In the genomic region with DNA sequence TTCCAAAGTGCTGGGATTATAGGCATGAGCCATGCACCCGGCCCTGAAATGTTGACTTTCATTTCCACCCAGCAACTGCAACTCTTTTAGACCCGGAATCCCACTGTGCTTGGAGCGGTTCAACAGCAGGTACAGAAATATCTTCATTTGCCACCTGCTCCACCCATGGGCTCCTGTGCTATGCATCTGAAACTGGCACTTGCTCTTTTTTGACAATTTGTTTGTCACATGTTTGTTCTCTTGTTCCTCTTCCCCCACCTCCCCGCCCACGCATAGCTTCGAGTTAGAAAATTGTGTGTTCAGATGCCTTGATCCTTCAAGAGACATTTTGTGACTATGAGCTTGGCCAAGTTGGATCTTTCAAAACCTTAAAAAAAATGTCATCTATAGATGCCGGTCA, we compare ENCODE assay signal across 11 cellular contexts. TPM values are rescaled to one million over a fixed set of nuclear protein-coding genes. Genes with fewer than 3 reads are reported as not detected.
DNase-seq lines count a peak whose midpoint lies in the region; ATAC-seq and TF ChIP-seq lines count a peak whose summit lies in the region.
"Had no signal": no experiment of that assay in that cellular context is flagged by ENCODE, and none has a peak within 500 bp of the region (broad histone marks: within the 10 kb centered on the region; RNA-seq: fewer than 3 reads in every experiment).

No MANE protein-coding gene starts in this region.

- H3K4me1 Mint-ChIP-seq in CD8-positive, alpha-beta memory T cell, result peaks cover 50 to 69% (median 51%) of the 10 kb centered on the region in 3 donors

- H3K27me3 Mint-ChIP-seq in CD8-positive, alpha-beta memory T cell, result peaks cover 0 to 3% of the 10 kb centered on the region in 2 donors

- POLR2A ChIA-PET in CD8-positive, alpha-beta memory T cell (lab: Charles Lee), result interaction anchor here (0.6 to 0.7 kb wide), 2 partner anchors 202 to 577 kb away, joined by 3 read pairs; no protein-coding TSS in a partner anchor

- peaks cover 32% of the 10 kb centered on the region for H3K4me1 ChIP-seq in CD8-positive, alpha-beta memory T cell (ENCODE audit: insufficient read depth, low read length)
- H3K4me1 ChIP-seq in mucosa of descending colon (ENCODE audit: low read depth), result peaks cover 15% of the 10 kb centered on the region

- H3K9me3 Mint-ChIP-seq in CD8-positive, alpha-beta memory T cell, result no peaks in the 10 kb centered on the region

- TF ChIP-seq CTCF in SU-DHL-6 (IDR thresholded peaks at IDR 0.05; ENCODE audit: insufficient read depth, low read length, poor library complexity, severe bottlenecking) (no peak), mucosa of descending colon (IDR thresholded peaks at IDR 0.05) (no peak)

- no peak overlapping the region for H3K4me3 ChIP-seq in CD8-positive, alpha-beta memory T cell (ENCODE audit: low read length)
- H3K4me3 ChIP-seq in SU-DHL-6 (ENCODE audit: insufficient read depth, low read length, poor library complexity, severe bottlenecking), result peak overlapping the region; percentile 37
- H3K4me3 ChIP-seq in mucosa of descending colon, result no peak overlapping the region

- CTCF ChIA-PET in CD8-positive, alpha-beta memory T cell (lab: Charles Lee), result interaction anchor here (1.4 to 7.5 kb wide), 5 partner anchors 10 to 226 kb away, joined by 3 to 56 read pairs (median 34); partner anchors contain the start of gene NIPAL3

- peak overlapping the region; percentile 55 to 84 (median 70) for H3K27ac Mint-ChIP-seq in CD8-positive, alpha-beta memory T cell

- no peaks in the 10 kb centered on the region for H3K36me3 ChIP-seq in CD8-positive, alpha-beta memory T cell (ENCODE audit: insufficient read depth, low read length)
- peaks cover 5% of the 10 kb centered on the region; the same call in 1 of the 2 replicates for H3K36me3 ChIP-seq in SU-DHL-6 (ENCODE audit: low read length)
- no peaks in the 10 kb centered on the region for H3K36me3 ChIP-seq in mucosa of descending colon (ENCODE audit: low read depth)

- H3K36me3 Mint-ChIP-seq in CD8-positive, alpha-beta memory T cell, result peaks cover 0 to 3% (median 0%) of the 10 kb centered on the region in 3 donors

- H3K27me3 ChIP-seq in CD8-positive, alpha-beta memory T cell (ENCODE audit: insufficient read depth, low read length, poor library complexity, severe bottlenecking), result no peaks in the 10 kb centered on the region
- no peaks in the 10 kb centered on the region for H3K27me3 ChIP-seq in SU-DHL-6 (ENCODE audit: low read length)

- H3K4me3 Mint-ChIP-seq in CD8-positive, alpha-beta memory T cell, result peak overlapping the region; percentile 32 to 92 (median 68)

- intact Hi-C loops in mucosa of descending colon (cut with DNase I, micrococcal nuclease), result no loop called here

- H3K27ac ChIP-seq in CD8-positive, alpha-beta memory T cell (ENCODE audit: low read depth, low read length), result no peak overlapping the region
- H3K27ac ChIP-seq in SU-DHL-6 (ENCODE audit: low read depth, low read length), result peak overlapping the region; percentile 100

- DNase-seq in CD8-positive, alpha-beta memory T cell, result peak in 3 of 5 donors; percentile 2 to 12 (median 9)
- DNase-seq in GM19240 (ENCODE audit: insufficient read length, low spot score) (peak; percentile 44), mucosa of descending colon (peak in 1 of 3 donors; percentile 32), NCI-H2029 treated with DMSO at 0.1 percent for 48 hours (lab: John Stamatoyannopoulos, UW) (no peak), iPS-NIHi11 (ENCODE audit: low spot score) (no peak)
- DNase-seq: erythroblast, kidney, NCI-H1694 had no signal

- peak overlapping the region; percentile 93 for H3K9ac ChIP-seq in SU-DHL-6 (ENCODE audit: low read length)

- peaks cover 46% of the 10 kb centered on the region for H3F3A ChIP-seq in SU-DHL-6 (ENCODE audit: insufficient read depth)

- peak; percentile 2 for ATAC-seq in mucosa of descending colon
- no peak for ATAC-seq in GM18502 (IDR thresholded peaks at IDR 0.05; ENCODE audit: poor library complexity, unreplicated experiment)
- no peak for ATAC-seq in HG03378 (IDR thresholded peaks at IDR 0.05; ENCODE audit: unreplicated experiment)

- no peaks in the 10 kb centered on the region for H4K20me1 ChIP-seq in SU-DHL-6 (ENCODE audit: low read depth, low read length)

- no peaks in the 10 kb centered on the region for H3K9me2 ChIP-seq in SU-DHL-6 (replicated peaks; ENCODE audit: insufficient read depth, low read length)

- no peaks in the 10 kb centered on the region for H3K9me3 ChIP-seq in CD8-positive, alpha-beta memory T cell (ENCODE audit: low read length)
- no peaks in the 10 kb centered on the region for H3K9me3 ChIP-seq in SU-DHL-6 (ENCODE audit: insufficient read depth, low read length)
- no peaks in the 10 kb centered on the region for H3K9me3 ChIP-seq in mucosa of descending colon

- H3K79me2 ChIP-seq in SU-DHL-6 (ENCODE audit: insufficient read depth, low read length), result peaks cover 31% of the 10 kb centered on the region

- H2AFZ ChIP-seq in SU-DHL-6 (ENCODE audit: low read depth, low read length, severe bottlenecking), result no peak overlapping the region

- H3K4me2 ChIP-seq in SU-DHL-6 (ENCODE audit: low read depth, low read length, poor library complexity, severe bottlenecking), result peak overlapping the region; percentile 95

RNA-seq across cellular contexts. Expression of gene IFNLR1, which starts 2.4 kb away (rescaled TPM):
- total RNA-seq in CD8-positive, alpha-beta memory T cell, result 1 to 10 TPM; 5.4 to 6.1 TPM
- polyA plus RNA-seq in CD8-positive, alpha-beta memory T cell, result 3.1 TPM
- total RNA-seq in mucosa of descending colon, result 10 to 100 TPM in 2 of 3 donors, 1 to 10 TPM in 1; 5.3 to 24.0 (median 18.8) TPM

RNA-seq across cellular contexts. Expression of gene IL22RA1, which starts 46.6 kb away (rescaled TPM):
- total RNA-seq in CD8-positive, alpha-beta memory T cell, result not detected
- not detected for polyA plus RNA-seq in CD8-positive, alpha-beta memory T cell
- total RNA-seq in mucosa of descending colon, result 10 to 100 TPM; 13.8 to 43.1 (median 28.2) TPM

Comparison
In these comparisons a context has a peak if more than half of its experiments do, and no peak if none do; other contexts are left out.
1. DNase-seq: peak in CD8-positive, alpha-beta memory T cell (3 of 5) and GM19240 (single experiment); none in NCI-H2029 treated with DMSO at 0.1 percent for 48 hours (single experiment) and iPS-NIHi11 (single experiment).
2. RNA of gene IL22RA1, which starts 46.6 kb away (total RNA-seq): 13.8 to 43.1 TPM in mucosa of descending colon; not detected in CD8-positive, alpha-beta memory T cell; every median in the first group is over 10 times any median in the second.